Comparison of ENCODE assay signal across 30 cellular contexts in the genomic region with DNA sequence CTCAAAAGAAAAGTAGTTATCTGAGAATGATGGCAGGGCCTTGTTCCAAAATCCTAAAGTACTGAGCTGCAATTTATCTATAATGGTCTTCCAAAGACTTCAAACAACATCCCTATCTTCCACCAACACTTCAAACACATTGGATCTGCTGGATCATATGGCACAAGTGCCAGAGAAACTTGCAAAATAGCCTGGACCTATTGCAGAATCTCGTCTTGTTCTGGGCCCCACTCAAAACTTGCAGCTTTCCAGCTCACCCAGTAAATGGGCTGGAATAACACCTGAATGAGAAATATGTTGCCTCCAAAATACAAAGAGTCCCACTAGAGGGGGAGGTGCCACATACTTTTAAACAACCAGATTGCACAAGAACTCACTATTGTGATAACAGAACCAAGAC.
"Had no signal": no experiment of that assay in that cellular context is flagged by ENCODE, and none has a peak within 500 bp of the region (broad histone marks: within the 10 kb centered on the region; RNA-seq: fewer than 3 reads in every experiment).

No MANE protein-coding gene starts in this region.

- H3K27me3 ChIP-seq: adrenal gland, body of pancreas, esophagus muscularis mucosa, foreskin keratinocyte, gastrocnemius medialis had no signal

- H3K4me3 ChIP-seq: adrenal gland, body of pancreas, esophagus muscularis mucosa, gastrocnemius medialis, heart right ventricle had no signal

- FAIRE-seq: colon had no signal

- DNase-seq: activated CD4-positive, alpha-beta memory T cell treated with anti-CD3 and anti-CD28 coated beads for 36 hours; activated CD4-positive, alpha-beta T cell treated with anti-CD3 and anti-CD28 coated beads for 36 hours; activated CD4-positive, alpha-beta T cell treated with anti-CD3 and anti-CD28 coated beads, Interleukin-2, amount 10 ng/mL, durations not matched to agents 24 days and 14 days; activated CD4-positive, CD25-positive, alpha-beta regulatory T cell; activated CD4-positive, CD25-positive, alpha-beta regulatory T cell treated with anti-CD3 and anti-CD28 coated beads, Interleukin-2, amount 50 U/mL, for 72 hours; activated CD8-positive, alpha-beta memory T cell treated with anti-CD3 and anti-CD28 coated beads, Interleukin-2, amount 10 ng/mL, durations not matched to agents 7 days and 5 days; activated CD8-positive, alpha-beta memory T cell treated with anti-CD3 and anti-CD28 coated beads, Interleukin-2, amount 50 U/mL, for 4 hours; activated CD8-positive, alpha-beta T cell treated with anti-CD3 and anti-CD28 coated beads, Interleukin-2, amount 10 ng/mL, durations not matched to agents 7 days and 5 days; activated effector memory CD4-positive, alpha-beta T cell treated with anti-CD3 and anti-CD28 coated beads, Interleukin-2, amount 50 U/mL, for 16 hours; activated naive CD4-positive, alpha-beta T cell treated with anti-CD3 and anti-CD28 coated beads for 36 hours; activated naive CD8-positive, alpha-beta T cell treated with anti-CD3 and anti-CD28 coated beads for 36 hours; activated naive CD8-positive, alpha-beta T cell treated with anti-CD3 and anti-CD28 coated beads, Interleukin-2, amount 50 U/mL, for 24 hours; activated T-cell treated with anti-CD3 and anti-CD28 coated beads, Interleukin-2, amount 50 U/mL, for 1 hour; activated T-cell treated with anti-CD3 and anti-CD28 coated beads, Interleukin-2, amount 50 U/mL, for 48 hours; adrenal gland; amygdala; aorta; body of pancreas; caudate nucleus; cortex of kidney; dermis blood vessel endothelial cell; effector CD4-positive, alpha-beta T cell; effector memory CD8-positive, alpha-beta T cell; foreskin keratinocyte; gastrocnemius medialis; heart right ventricle; T-helper 17 cell; T1000 had no signal

- H3K36me3 ChIP-seq: adrenal gland, esophagus muscularis mucosa, gastrocnemius medialis, heart right ventricle had no signal

- H3K27ac ChIP-seq: adrenal gland, body of pancreas, esophagus muscularis mucosa, foreskin keratinocyte, gastrocnemius medialis, heart right ventricle had no signal

- ATAC-seq: activated CD4-positive, alpha-beta T cell treated with anti-CD3 and anti-CD28 coated beads for 36 hours; activated CD8-positive, alpha-beta memory T cell treated with anti-CD3 and anti-CD28 coated beads, Interleukin-2, amount 10 ng/mL, durations not matched to agents 7 days and 5 days; activated CD8-positive, alpha-beta T cell treated with anti-CD3 and anti-CD28 coated beads, Interleukin-2, amount 10 ng/mL, durations not matched to agents 7 days and 5 days; activated naive CD8-positive, alpha-beta T cell treated with anti-CD3 and anti-CD28 coated beads, Interleukin-2, amount 50 U/mL, for 24 hours; body of pancreas; effector memory CD8-positive, alpha-beta T cell; foreskin keratinocyte; gastrocnemius medialis; heart right ventricle; T-helper 17 cell had no signal

- H3K9me3 ChIP-seq: adrenal gland, body of pancreas had no signal

- H3K4me1 ChIP-seq: adrenal gland, body of pancreas, esophagus muscularis mucosa, foreskin keratinocyte, gastrocnemius medialis, heart right ventricle had no signal
